ENCODE assay signal across 32 cellular contexts in genomic region chr1:202244841-202245261, GRCh38. TPM values are rescaled to one million over a fixed set of nuclear protein-coding genes. Genes with fewer than 3 reads are reported as not detected.
A peak's percentile ranks its signal among the peaks of the same experiment; 100 is the strongest.
DNase-seq lines count a peak whose midpoint lies in the region; ATAC-seq and TF ChIP-seq lines count a peak whose summit lies in the region.
"Had no signal": no experiment of that assay in that cellular context is flagged by ENCODE, and none has a peak within 500 bp of the region (broad histone marks: within the 10 kb centered on the region; RNA-seq: fewer than 3 reads in every experiment).

No MANE protein-coding gene starts in this region.

- no peak overlapping the region for H2BK12ac ChIP-seq in neuronal stem cell (ENCODE audit: low read length)

- no peak for TF ChIP-seq POLR2A in transverse colon (IDR thresholded peaks at IDR 0.05)

- no peaks in the 10 kb centered on the region for H3K79me1 ChIP-seq in neuronal stem cell (ENCODE audit: low read depth, low read length)

- in situ Hi-C loops in transverse colon (cut with MboI; ENCODE audit: low pct_ligation_motif_present in 1 of 4, low pct_unique_long_range_greater_than_20kb in 1 of 4, low sequenced_read_pairs in 3 of 4) = no loop called here

- H2BK120ac ChIP-seq in neuronal stem cell (ENCODE audit: low read depth, low read length) = no peak overlapping the region

- peak overlapping the region; percentile 49 for H3K18ac ChIP-seq in neuronal stem cell (ENCODE audit: low read length)

- no peak overlapping the region for H2BK15ac ChIP-seq in neuronal stem cell (ENCODE audit: low read length)

- H3K4me1 ChIP-seq in RWPE2 (ENCODE audit: insufficient read depth, poor library complexity, severe bottlenecking) (peaks cover 13% of the 10 kb centered on the region), neuronal stem cell (ENCODE audit: control insufficient read depth in 2 of 2, insufficient read depth in 1 of 2, low read depth in 1 of 2, low read length in 2 of 2) (peaks cover 0 to 6% of the 10 kb centered on the region in 2 donors), transverse colon (no peaks in the 10 kb centered on the region)
- H3K4me1 ChIP-seq: neural progenitor cell, tibial nerve had no signal

- DNase-seq in D341Med (ENCODE audit: low spot score) (peak; percentile 80), NAMALWA (ENCODE audit: low spot score) (peak; percentile 47), RWPE2 (ENCODE audit: low spot score) (peak; percentile 28), neuronal stem cell (ENCODE audit: low spot score) (no peak), transverse colon (no peak)
- DNase-seq: activated B cell treated with CpG ODN at 0.5 μM for 24 hours; activated CD4-positive, alpha-beta T cell treated with anti-CD3 and anti-CD28 coated beads, Interleukin-2, amount 50 U/mL, for 4 hours; activated CD8-positive, alpha-beta memory T cell treated with anti-CD3 and anti-CD28 coated beads, Interleukin-2, amount 10 ng/mL, durations not matched to agents 7 days and 5 days; activated naive CD4-positive, alpha-beta T cell treated with anti-CD3 and anti-CD28 coated beads, Interleukin-2, amount 50 U/mL, for 16 hours; COR-L47; DMS79; gastrocnemius medialis; H7; KG1; left colon; NCI-H2081 treated with DMSO at 0.1 percent for 48 hours; OCI-M1; stimulated activated CD4-positive, alpha-beta T cell treated with anti-CD3 and anti-CD28 coated beads, Interleukin-12 subunit alpha, Interleukin-12 subunit beta, amount 100 ng/mL, for 4 hours; stimulated activated CD4-positive, alpha-beta T cell treated with anti-CD3 and anti-CD28 coated beads, Interleukin-2, amount 100 ng/mL, for 48 hours; T-helper 1 cell had no signal

- no peak overlapping the region for H4K8ac ChIP-seq in neuronal stem cell (ENCODE audit: low read depth, low read length)

- no CpG with 5 or more reads among the region's 9 CpGs for WGBS in neuronal stem cell (ENCODE audit: extremely low coverage in 2 of 2, insufficient read length in 2 of 2, insufficient replicate concordance in 1 of 2), 2 donors
- WGBS in transverse colon (ENCODE audit: low coverage in 1 of 2), 2 donors = 78 to 80% methylated on average over 2 to 9 of the region's 9 CpGs

- intact Hi-C loops in transverse colon (cut with DNase I; ENCODE audit: low total_unique reads) = no loop called here

- H3K9me3 ChIP-seq in RWPE2 (ENCODE audit: severe bottlenecking) = no peaks in the 10 kb centered on the region
- no peaks in the 10 kb centered on the region for H3K9me3 ChIP-seq in neuronal stem cell (replicated peaks in 1 of 2; ENCODE audit: control insufficient read depth in 2 of 2, insufficient read depth in 1 of 2, low read depth in 1 of 2, low read length in 2 of 2)
- no peaks in the 10 kb centered on the region for H3K9me3 ChIP-seq in transverse colon
- H3K9me3 ChIP-seq: gastrocnemius medialis, right atrium auricular region, tibial nerve had no signal

- H3K14ac ChIP-seq in neuronal stem cell (ENCODE audit: low read length) = no peak overlapping the region

- H3K27me3 ChIP-seq in RWPE2 (ENCODE audit: insufficient read depth, poor library complexity, severe bottlenecking) (no peaks in the 10 kb centered on the region), neuronal stem cell (ENCODE audit: control insufficient read depth in 3 of 3, insufficient read depth in 3 of 3, low read depth in 1 of 3, low read length in 3 of 3) (peaks cover 0 to 35% (median 0%) of the 10 kb centered on the region in 3 experiments), transverse colon (no peaks in the 10 kb centered on the region)
- H3K27me3 ChIP-seq: gastrocnemius medialis, hepatocyte, neural progenitor cell, right atrium auricular region, tibial nerve had no signal

- H3K4ac ChIP-seq in neuronal stem cell (ENCODE audit: low read length) = no peak overlapping the region

- no peak for ATAC-seq in RWPE2 (ENCODE audit: low read depth)
- ATAC-seq in HG02884 (IDR thresholded peaks at IDR 0.05; ENCODE audit: unreplicated experiment) = no peak
- ATAC-seq in HG03045 (IDR thresholded peaks at IDR 0.05; ENCODE audit: unreplicated experiment) = no peak
- ATAC-seq: activated CD8-positive, alpha-beta memory T cell treated with anti-CD3 and anti-CD28 coated beads, Interleukin-2, amount 10 ng/mL, durations not matched to agents 7 days and 5 days; gastrocnemius medialis; left colon had no signal

- no peak overlapping the region for H3K4me2 ChIP-seq in neuronal stem cell (ENCODE audit: insufficient read depth, low read length, poor library complexity, severe bottlenecking)
- H3K4me2 ChIP-seq: hepatocyte, neural progenitor cell had no signal

- no peak overlapping the region for H4K91ac ChIP-seq in neuronal stem cell (ENCODE audit: low read depth, low read length, poor library complexity)

- H3K4me3 ChIP-seq in RWPE2 (ENCODE audit: severe bottlenecking) (no peak overlapping the region), neuronal stem cell (ENCODE audit: low read length in 2 of 2) (no peak overlapping the region), transverse colon (no peak overlapping the region)
- H3K4me3 ChIP-seq: gastrocnemius medialis, hepatocyte, neural progenitor cell, right atrium auricular region, tibial nerve had no signal

- H2BK5ac ChIP-seq in neuronal stem cell (ENCODE audit: low read length) = no peak overlapping the region

- H3K9ac ChIP-seq in neuronal stem cell (ENCODE audit: low read depth, low read length, poor library complexity) = no peak overlapping the region
- H3K9ac ChIP-seq: neural progenitor cell had no signal

- TF ChIP-seq CTCF in RWPE2 (IDR thresholded peaks at IDR 0.05; ENCODE audit: poor library complexity, severe bottlenecking) = no peak
- TF ChIP-seq CTCF in transverse colon (IDR thresholded peaks at IDR 0.05) = no peak

- H3K23ac ChIP-seq in neuronal stem cell (ENCODE audit: low read depth, low read length, poor library complexity) = no peak overlapping the region

- no peak overlapping the region for H2AK5ac ChIP-seq in neuronal stem cell (ENCODE audit: low read depth, low read length)

- no peak overlapping the region for H2AFZ ChIP-seq in neuronal stem cell (ENCODE audit: low read length)
- H2AFZ ChIP-seq: hepatocyte, neural progenitor cell had no signal

- H3K36me3 ChIP-seq in RWPE2 (ENCODE audit: low read depth) (no peaks in the 10 kb centered on the region), neuronal stem cell (replicated peaks in 1 of 2; ENCODE audit: control insufficient read depth in 2 of 2, insufficient read depth in 2 of 2, low read length in 2 of 2) (no peaks in the 10 kb centered on the region), transverse colon (no peaks in the 10 kb centered on the region)
- H3K36me3 ChIP-seq: gastrocnemius medialis, neural progenitor cell, right atrium auricular region, tibial nerve had no signal

- no peak overlapping the region for H3K27ac ChIP-seq in RWPE2 (ENCODE audit: poor library complexity, severe bottlenecking)
- no peak overlapping the region for H3K27ac ChIP-seq in neuronal stem cell (replicated peaks; ENCODE audit: low read length)
- H3K27ac ChIP-seq in transverse colon = no peak overlapping the region
- H3K27ac ChIP-seq: gastrocnemius medialis, hepatocyte, neural progenitor cell, right atrium auricular region, RWPE1, tibial nerve had no signal

- no peak for TF ChIP-seq EP300 in transverse colon (IDR thresholded peaks at IDR 0.05; ENCODE audit: low read depth)

RNA-seq across cellular contexts. Expression of gene LGR6, which starts 51.3 kb away (rescaled TPM):
- 0.21 TPM for polyA plus RNA-seq in neuronal stem cell (2013, experiment 1 of 2)
- 0.15 TPM for polyA plus RNA-seq in neuronal stem cell (2013, experiment 2 of 2)
- total RNA-seq in transverse colon = 1 to 10 TPM in 1 of 4 donors, under 1 TPM in 1, not detected in 2; 0.41 to 1.6 TPM
- total RNA-seq: activated B cell treated with CpG ODN at 0.5 μM for 24 hours; activated T-helper 1 cell treated with anti-CD3 and anti-CD28 coated beads, Interleukin-12 subunit alpha, Interleukin-12 subunit beta, Interleukin-2, Interleukin-4 antibody, amounts not matched to agents 30 ng/mL and 10 ng/mL and 1 ng/mL, durations not matched to agents 14 hours and 24 hours and 36 hours; fibroblast of lung; SK-MEL-5 had no signal
- polyA plus RNA-seq: AG04450, BJ had no signal

Comparison
In these comparisons a context has a peak if more than half of its experiments do, and no peak if none do; other contexts are left out.
1. DNase-seq: peak in D341Med (single experiment), NAMALWA (single experiment) and RWPE2 (single experiment); none in neuronal stem cell (single experiment) and transverse colon (single experiment).